In the genomic region with DNA sequence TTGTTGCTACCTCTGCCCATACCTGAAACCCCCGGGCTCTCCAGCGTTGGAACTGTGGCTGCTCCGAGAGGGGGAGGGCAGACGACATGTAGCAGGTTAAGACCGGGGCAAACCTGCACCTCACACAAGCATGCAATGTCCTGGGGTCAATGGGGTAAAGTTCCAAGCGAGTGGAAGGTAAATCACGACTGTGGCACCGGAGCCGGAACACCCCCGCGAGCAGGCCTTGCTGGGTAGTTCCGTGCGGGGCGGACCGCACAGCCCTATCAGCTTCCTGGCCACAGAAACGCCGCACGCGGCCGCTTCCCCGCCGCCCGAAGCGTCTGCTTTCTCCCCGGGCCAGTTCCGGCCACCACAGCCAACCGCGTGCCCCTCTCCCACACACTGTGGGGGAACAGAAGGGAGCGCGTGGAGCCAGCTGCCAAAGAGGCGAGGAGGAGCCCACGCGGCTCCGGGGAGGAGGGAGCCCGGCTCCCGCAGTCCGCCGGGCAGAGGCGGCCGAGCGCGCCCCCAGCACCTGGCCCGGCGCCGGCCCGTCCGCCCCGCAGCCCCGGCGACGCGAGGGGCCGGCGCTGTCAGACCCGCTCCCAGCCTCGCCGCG, we compare ENCODE assay signal across 8 cellular contexts.
DNase-seq lines count a peak whose midpoint lies in the region; ATAC-seq lines count a peak whose summit lies in the region.

No MANE protein-coding gene starts in this region.

- DNase-seq in NCI-H2081 (lab: John Stamatoyannopoulos, UW) (peak; percentile 31 to 55), NCI-H2081 treated with DMSO at 0.1 percent for 48 hours (lab: John Stamatoyannopoulos, UW) (no peak), NCI-H69 (lab: John Stamatoyannopoulos, UW) (peak; percentile 74), amniotic epithelial cell (ENCODE audit: low read depth) (peak; percentile 65), skeletal muscle cell (ENCODE audit: low read depth) (no peak)

- ATAC-seq in HG02981 (IDR thresholded peaks at IDR 0.05; ENCODE audit: unreplicated experiment) (no peak), GM18873 (IDR thresholded peaks at IDR 0.05; ENCODE audit: low FRiP score, unreplicated experiment) (no peak)

- H3K4me3 ChIP-seq in iPS-11a (ENCODE audit: low read depth, low read length) (peak overlapping the region; percentile 58), skeletal muscle cell (ENCODE audit: low read depth, low read length) (peak overlapping the region; percentile 48)

Comparison
In these comparisons a context has a peak if more than half of its experiments do, and no peak if none do; other contexts are left out.
1. DNase-seq: peak in NCI-H2081 (2 of 2), NCI-H69 (single experiment) and amniotic epithelial cell (single experiment); none in NCI-H2081 treated with DMSO at 0.1 percent for 48 hours (single experiment) and skeletal muscle cell (single experiment).